ENCODE assay signal across 16 cellular contexts in genomic region chr10:7460006-7460405, GRCh38. TPM values are rescaled to one million over a fixed set of nuclear protein-coding genes. Genes with fewer than 3 reads are reported as not detected.
A peak's percentile ranks its signal among the peaks of the same experiment; 100 is the strongest.
DNase-seq lines count a peak whose midpoint lies in the region; ATAC-seq and TF ChIP-seq lines count a peak whose summit lies in the region.
"Had no signal": no experiment of that assay in that cellular context is flagged by ENCODE, and none has a peak within 500 bp of the region (broad histone marks: within the 10 kb centered on the region; RNA-seq: fewer than 3 reads in every experiment).

No MANE protein-coding gene starts in this region.

- H3K4me2 ChIP-seq in GM23338, result no peak overlapping the region
- H3K4me2 ChIP-seq in mesendoderm (ENCODE audit: low read length), result no peak overlapping the region
- H3K4me2 ChIP-seq in osteoblast (ENCODE audit: insufficient read depth, low read length), result no peak overlapping the region

- no peak overlapping the region for H3K23ac ChIP-seq in mesendoderm (ENCODE audit: low read length)

- CTCF ChIA-PET in WTC11 (lab: Charles Lee), result no interaction called here

- H2AK5ac ChIP-seq in mesendoderm (ENCODE audit: low read length), result no peak overlapping the region

- DNase-seq in GM23338 (ENCODE audit: low spot score) (no peak), WTC11 (ENCODE audit: low spot score) (no peak), mesendoderm (peak; percentile 53), NCI-H1930 (lab: John Stamatoyannopoulos, UW) (no peak), osteoblast (ENCODE audit: insufficient read length, low spot score, missing footprints) (no peak), middle frontal gyrus (ENCODE audit: extremely low spot score, low spot score) (no peak)
- DNase-seq: C1 segment of cervical spinal cord; Calu3; CD4-positive, alpha-beta memory T cell; COR-L47; DMS53; DMS79 treated with DMSO at 0.1 percent for 48 hours; GF-D8; H9 had no signal

- H3K4me1 Mint-ChIP-seq in GM23338, result peaks cover 3% of the 10 kb centered on the region; the same call in 2 of the 3 replicates
- peaks cover 13% of the 10 kb centered on the region for H3K4me1 Mint-ChIP-seq in WTC11
- H3K4me1 Mint-ChIP-seq: CD4-positive, alpha-beta memory T cell had no signal

- no peak overlapping the region for H3K4me3 ChIP-seq in GM23338
- H3K4me3 ChIP-seq in mesendoderm (ENCODE audit: low read length), result no peak overlapping the region
- H3K4me3 ChIP-seq in osteoblast (ENCODE audit: insufficient read depth, low read length), result no peak overlapping the region

- no peak overlapping the region for H3K27ac ChIP-seq in GM23338 (ENCODE audit: low read depth)
- no peak overlapping the region for H3K27ac ChIP-seq in mesendoderm (ENCODE audit: low read depth, low read length)
- no peak overlapping the region for H3K27ac ChIP-seq in osteoblast (ENCODE audit: low read depth, low read length)

- ATAC-seq in GM23338 (no peak), WTC11 (peak; percentile 30; the same call in 1 of the 2 replicates)
- ATAC-seq: HCT116 had no signal

- POLR2A ChIA-PET in WTC11 (lab: Charles Lee), result no interaction called here

- no peaks in the 10 kb centered on the region for H3K9me2 ChIP-seq in GM23338 (ENCODE audit: insufficient read depth)

- no peaks in the 10 kb centered on the region for H3F3A ChIP-seq in GM23338 (replicated peaks; ENCODE audit: low read depth)

- no peak overlapping the region; the same call in 1 of the 2 replicates for H3K27ac Mint-ChIP-seq in GM23338
- H3K27ac Mint-ChIP-seq in WTC11, result no peak overlapping the region

- H3K79me2 ChIP-seq in GM23338 (replicated peaks; ENCODE audit: insufficient read depth) (no peaks in the 10 kb centered on the region), mesendoderm (ENCODE audit: control insufficient read depth, insufficient read depth, low read length) (no peaks in the 10 kb centered on the region), osteoblast (ENCODE audit: insufficient read depth, low read length) (no peaks in the 10 kb centered on the region)

- H4K5ac ChIP-seq in mesendoderm (ENCODE audit: low read length), result no peak overlapping the region

- no peaks in the 10 kb centered on the region for H3K36me3 ChIP-seq in GM23338 (ENCODE audit: insufficient read depth)
- no peaks in the 10 kb centered on the region for H3K36me3 ChIP-seq in mesendoderm (ENCODE audit: control insufficient read depth, insufficient read depth, low read length)
- H3K36me3 ChIP-seq in osteoblast (ENCODE audit: insufficient read depth, low read length), result no peaks in the 10 kb centered on the region

- no peak overlapping the region for H2BK5ac ChIP-seq in mesendoderm (ENCODE audit: low read length)

- no peaks in the 10 kb centered on the region for H3K4me1 ChIP-seq in GM23338 (ENCODE audit: insufficient read depth)
- no peaks in the 10 kb centered on the region for H3K4me1 ChIP-seq in mesendoderm (ENCODE audit: control insufficient read depth, low read depth, low read length)
- no peaks in the 10 kb centered on the region for H3K4me1 ChIP-seq in osteoblast (ENCODE audit: insufficient read depth, low read length)

- H3K27me3 ChIP-seq in GM23338 (ENCODE audit: insufficient read depth), result no peaks in the 10 kb centered on the region
- no peaks in the 10 kb centered on the region for H3K27me3 ChIP-seq in mesendoderm (ENCODE audit: insufficient read depth, low read length, poor library complexity)
- no peaks in the 10 kb centered on the region for H3K27me3 ChIP-seq in osteoblast (ENCODE audit: insufficient read depth, low read length)

- H3K9me3 Mint-ChIP-seq in GM23338 (no peaks in the 10 kb centered on the region; the same call in 2 of the 3 replicates), WTC11 (peaks cover 4% of the 10 kb centered on the region)
- H3K9me3 Mint-ChIP-seq: CD4-positive, alpha-beta memory T cell; H9 had no signal

- no peak overlapping the region for H3K4me3 Mint-ChIP-seq in GM23338
- no peak overlapping the region for H3K4me3 Mint-ChIP-seq in WTC11
- H3K4me3 Mint-ChIP-seq: CD4-positive, alpha-beta memory T cell; H9 had no signal

- H3K9ac ChIP-seq in mesendoderm (ENCODE audit: low read length), result no peak overlapping the region

- H3K36me3 Mint-ChIP-seq in GM23338 (ENCODE audit: low read depth) (no peaks in the 10 kb centered on the region), WTC11 (no peaks in the 10 kb centered on the region)
- H3K36me3 Mint-ChIP-seq: CD4-positive, alpha-beta memory T cell had no signal

- WGBS in mesendoderm (ENCODE audit: extremely low coverage, insufficient coverage, low lambda C conversion rate), result no CpG with 5 or more reads among the region's 6 CpGs

- no peak for TF ChIP-seq CTCF in GM23338 (conservative IDR thresholded peaks at IDR 0.05; ENCODE audit: low read depth in 2 of 2)
- no peak for TF ChIP-seq CTCF in WTC11 (IDR thresholded peaks at IDR 0.05)
- TF ChIP-seq CTCF in osteoblast (IDR thresholded peaks at IDR 0.05; ENCODE audit: extremely low read depth, low read depth, low read length), result no peak

- no peak overlapping the region for H4K8ac ChIP-seq in mesendoderm (ENCODE audit: low read depth, low read length)

- H2BK120ac ChIP-seq in mesendoderm (ENCODE audit: low read depth, low read length), result no peak overlapping the region

- H3K27me3 Mint-ChIP-seq in GM23338 (ENCODE audit: insufficient read depth, low read depth, poor library complexity) (peaks cover 8% of the 10 kb centered on the region), WTC11 (ENCODE audit: low read depth) (no peaks in the 10 kb centered on the region; the same call in 1 of the 2 replicates)
- H3K27me3 Mint-ChIP-seq: CD4-positive, alpha-beta memory T cell had no signal

- H3K4ac ChIP-seq in mesendoderm (ENCODE audit: low read depth, low read length), result no peak overlapping the region

- H3K56ac ChIP-seq in mesendoderm (ENCODE audit: low read length), result no peak overlapping the region

- H2AFZ ChIP-seq in GM23338 (peak overlapping the region; percentile 56; the same call in 1 of the 2 replicates), osteoblast (ENCODE audit: low read length) (no peak overlapping the region)

- no peaks in the 10 kb centered on the region for H3K9me3 ChIP-seq in osteoblast (ENCODE audit: low read depth, low read length)

- H2BK15ac ChIP-seq in mesendoderm (replicated peaks; ENCODE audit: low read depth), result no peak overlapping the region

- H4K20me1 ChIP-seq in GM23338 (replicated peaks; ENCODE audit: insufficient read depth), result no peaks in the 10 kb centered on the region
- H4K20me1 ChIP-seq in osteoblast (ENCODE audit: insufficient read depth, low read length), result no peaks in the 10 kb centered on the region

- no peaks in the 10 kb centered on the region for H3K79me1 ChIP-seq in mesendoderm (ENCODE audit: low read length)

- peak overlapping the region; percentile 1 for H3K18ac ChIP-seq in mesendoderm (ENCODE audit: low read length)

TF ChIP-seq in GM23338, 12 proteins besides CTCF, POLR2A, EP300 and RAD21 (continues in another document):
- no peak for TF ChIP-seq ETS1 (IDR thresholded peaks at IDR 0.05)
- no peak for TF ChIP-seq NANOG (IDR thresholded peaks at IDR 0.05; ENCODE audit: borderline replicate concordance)
- no peak for TF ChIP-seq POLR2AphosphoS5 (IDR thresholded peaks at IDR 0.05; ENCODE audit: low read depth)
- TF ChIP-seq CREB1 (CRISPR knock-in tag; IDR thresholded peaks at IDR 0.05; ENCODE audit: low read depth), result no peak

TF ChIP-seq in WTC11, 78 proteins besides CTCF, POLR2A, EP300 and RAD21 (continues in another document):
- TF ChIP-seq SMAD4 (CRISPR knock-in tag; IDR thresholded peaks at IDR 0.05) (no peak), HMGA2 (CRISPR knock-in tag; IDR thresholded peaks at IDR 0.05) (no peak), GRHL2 (CRISPR knock-in tag; IDR thresholded peaks at IDR 0.05; ENCODE audit: insufficient replicate concordance, severe bottlenecking) (no peak), FOXP1 (CRISPR knock-in tag; IDR thresholded peaks at IDR 0.05; ENCODE audit: borderline replicate concordance) (no peak), USF1 (CRISPR knock-in tag; IDR thresholded peaks at IDR 0.05) (no peak), MXD4 (CRISPR knock-in tag; IDR thresholded peaks at IDR 0.05; ENCODE audit: borderline replicate concordance) (no peak), TCF7 (CRISPR knock-in tag; IDR thresholded peaks at IDR 0.05; ENCODE audit: low read depth) (no peak), AFF4 (CRISPR knock-in tag; IDR thresholded peaks at IDR 0.05; ENCODE audit: borderline replicate concordance) (no peak)

RNA-seq across cellular contexts. Expression of gene SFMBT2, which starts 49.2 kb away (rescaled TPM):
- total RNA-seq in GM23338 (2014; rRNA removed; shearing (Covaris generic)), result 6.7 and 7.4 TPM in 2 replicates
- 2.7 and 2.9 TPM in 2 replicates for polyA plus RNA-seq in GM23338 (2016; fragmentation: Nextera tagmentation; extraction: Ambion mirVana)
- total RNA-seq in WTC11 (2021), result 10.9 to 14.3 TPM (median 12.0 TPM) in 3 replicates
- polyA plus RNA-seq in mesendoderm (2013, experiment 1 of 2), result 1.1 TPM
- polyA plus RNA-seq in mesendoderm (2013, experiment 2 of 2), result 1.0 TPM
- under 0.01 TPM in 2 replicates for total RNA-seq in osteoblast
- total RNA-seq: G401 had no signal
